ENCODE assay signal across 1 cellular context in the genomic region with DNA sequence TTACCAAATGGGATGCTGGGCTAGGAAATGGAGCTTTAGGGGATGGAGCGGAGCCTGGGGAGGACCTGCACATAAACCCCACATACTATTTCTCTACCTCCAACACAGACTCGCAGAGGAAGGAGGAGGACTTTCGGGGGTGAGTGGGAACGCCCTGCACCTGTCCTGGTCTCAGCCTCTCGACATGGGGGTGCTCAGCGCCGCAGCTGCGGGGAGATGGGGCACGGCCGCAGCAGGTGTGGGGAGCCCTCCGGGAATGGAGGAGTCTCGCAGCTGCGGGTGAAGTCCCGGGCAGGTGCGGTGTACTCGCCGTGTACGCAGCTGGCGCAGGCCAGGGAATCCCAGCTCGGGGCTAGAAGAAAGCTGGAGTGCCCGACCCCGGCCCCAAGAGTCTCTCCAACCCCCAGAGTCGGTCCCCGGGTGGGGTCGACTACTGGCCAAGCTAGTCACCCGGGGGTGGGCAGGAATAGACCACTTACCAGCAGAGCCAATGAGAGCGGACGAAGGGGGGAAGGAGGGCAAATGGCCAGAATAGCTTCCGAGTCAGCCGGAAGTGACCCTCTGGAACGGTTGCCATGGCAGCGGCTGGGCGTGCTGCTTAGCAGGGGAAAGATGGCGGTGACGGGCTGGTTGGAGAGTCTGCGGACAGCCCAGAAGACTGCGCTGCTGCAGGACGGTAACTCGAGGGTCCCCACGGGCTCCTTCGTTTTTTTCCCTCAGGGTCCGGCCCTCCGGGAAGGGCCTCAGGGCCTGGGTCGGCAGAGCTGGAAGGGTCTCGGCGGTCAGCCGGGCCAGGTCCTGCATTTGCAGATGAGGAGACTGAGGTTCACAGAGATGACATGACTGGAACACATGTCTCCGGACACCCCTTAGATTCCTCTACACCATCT.
TF ChIP-seq lines count a peak whose summit lies in the region.

A gene (plus strand): TSS at position 597 of the 890 bp plus-strand sequence. CDS start 16 bp downstream, at position 613.
A gene (minus strand): TSS at position 533 of the 890 bp plus-strand sequence. CDS start 897 bp downstream, outside the sequence.

TF ChIP-seq in HepG2, 621 proteins besides CTCF, POLR2A, EP300 and RAD21 (continued from another document and continues in another):
- TF ChIP-seq, protein P1, sequence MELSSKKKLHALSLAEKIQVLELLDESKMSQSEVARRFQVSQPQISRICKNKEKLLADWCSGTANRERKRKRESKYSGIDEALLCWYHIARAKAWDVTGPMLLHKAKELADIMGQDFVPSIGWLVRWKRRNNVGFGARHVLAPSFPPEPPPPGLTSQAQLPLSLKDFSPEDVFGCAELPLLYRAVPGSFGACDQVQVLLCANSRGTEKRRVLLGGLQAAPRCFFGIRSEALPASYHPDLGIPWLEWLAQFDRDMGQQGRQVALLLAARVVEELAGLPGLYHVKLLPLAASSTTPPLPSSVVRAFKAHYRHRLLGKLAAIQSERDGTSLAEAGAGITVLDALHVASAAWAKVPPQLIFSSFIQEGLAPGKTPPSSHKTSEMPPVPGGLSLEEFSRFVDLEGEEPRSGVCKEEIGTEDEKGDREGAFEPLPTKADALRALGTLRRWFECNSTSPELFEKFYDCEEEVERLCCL (CRISPR knock-in tag; IDR thresholded peaks at IDR 0.05; ENCODE audit: borderline replicate concordance), result no peak
- TF ChIP-seq MEIS2 (CRISPR knock-in tag; IDR thresholded peaks at IDR 0.05) (peak; percentile 13; the same call in 1 of the 2 replicates), ZNF326 (CRISPR knock-in tag; IDR thresholded peaks at IDR 0.05; ENCODE audit: borderline replicate concordance) (no peak), ZNF264 (CRISPR knock-in tag; IDR thresholded peaks at IDR 0.05) (no peak), RNF2 (conservative IDR thresholded peaks at IDR 0.05; ENCODE audit: low read depth) (no peak), ZNF891 (CRISPR knock-in tag; IDR thresholded peaks at IDR 0.05) (no peak), HDAC1 (CRISPR knock-in tag; IDR thresholded peaks at IDR 0.05) (peak; percentile 96), ZNF263 (CRISPR knock-in tag; IDR thresholded peaks at IDR 0.05) (peak; percentile 76), ZNF543 (CRISPR knock-in tag; IDR thresholded peaks at IDR 0.05) (peak; percentile 48; the same call in 1 of the 2 replicates), ZNF564 (CRISPR knock-in tag; IDR thresholded peaks at IDR 0.05) (0 out of 2 replicates have a peak, but pooled peaks have one; percentile 27), ZNF20 (CRISPR knock-in tag; IDR thresholded peaks at IDR 0.05) (no peak), MXI1 (IDR thresholded peaks at IDR 0.05; ENCODE audit: borderline replicate concordance, low read depth, low read length) (peak; percentile 96; the same call in 2 of the 3 replicates), ZFP37 (CRISPR knock-in tag; IDR thresholded peaks at IDR 0.05; ENCODE audit: borderline replicate concordance) (no peak), TARDBP (CRISPR knock-in tag; IDR thresholded peaks at IDR 0.05) (no peak), ZNF138 (CRISPR knock-in tag; IDR thresholded peaks at IDR 0.05; ENCODE audit: low read depth) (peak; percentile 30; the same call in 1 of the 2 replicates), JARID2 (CRISPR knock-in tag; IDR thresholded peaks at IDR 0.05; ENCODE audit: insufficient replicate concordance) (no peak), REXO4 (CRISPR knock-in tag; IDR thresholded peaks at IDR 0.05; ENCODE audit: borderline replicate concordance) (no peak), ZNF556 (CRISPR knock-in tag; IDR thresholded peaks at IDR 0.05; ENCODE audit: borderline replicate concordance) (no peak), ZBTB7B (CRISPR knock-in tag; IDR thresholded peaks at IDR 0.05) (peak; percentile 81), GATA4 (IDR thresholded peaks at IDR 0.05; ENCODE audit: borderline replicate concordance, low read depth) (no peak)
- TF ChIP-seq, protein P2, sequence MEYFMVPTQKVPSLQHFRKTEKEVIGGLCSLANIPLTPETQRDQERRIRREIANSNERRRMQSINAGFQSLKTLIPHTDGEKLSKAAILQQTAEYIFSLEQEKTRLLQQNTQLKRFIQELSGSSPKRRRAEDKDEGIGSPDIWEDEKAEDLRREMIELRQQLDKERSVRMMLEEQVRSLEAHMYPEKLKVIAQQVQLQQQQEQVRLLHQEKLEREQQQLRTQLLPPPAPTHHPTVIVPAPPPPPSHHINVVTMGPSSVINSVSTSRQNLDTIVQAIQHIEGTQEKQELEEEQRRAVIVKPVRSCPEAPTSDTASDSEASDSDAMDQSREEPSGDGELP (IDR thresholded peaks at IDR 0.05; ENCODE audit: borderline replicate concordance, low read depth), result peak; percentile 11; the same call in 1 of the 2 replicates
- TF ChIP-seq, protein P3, sequence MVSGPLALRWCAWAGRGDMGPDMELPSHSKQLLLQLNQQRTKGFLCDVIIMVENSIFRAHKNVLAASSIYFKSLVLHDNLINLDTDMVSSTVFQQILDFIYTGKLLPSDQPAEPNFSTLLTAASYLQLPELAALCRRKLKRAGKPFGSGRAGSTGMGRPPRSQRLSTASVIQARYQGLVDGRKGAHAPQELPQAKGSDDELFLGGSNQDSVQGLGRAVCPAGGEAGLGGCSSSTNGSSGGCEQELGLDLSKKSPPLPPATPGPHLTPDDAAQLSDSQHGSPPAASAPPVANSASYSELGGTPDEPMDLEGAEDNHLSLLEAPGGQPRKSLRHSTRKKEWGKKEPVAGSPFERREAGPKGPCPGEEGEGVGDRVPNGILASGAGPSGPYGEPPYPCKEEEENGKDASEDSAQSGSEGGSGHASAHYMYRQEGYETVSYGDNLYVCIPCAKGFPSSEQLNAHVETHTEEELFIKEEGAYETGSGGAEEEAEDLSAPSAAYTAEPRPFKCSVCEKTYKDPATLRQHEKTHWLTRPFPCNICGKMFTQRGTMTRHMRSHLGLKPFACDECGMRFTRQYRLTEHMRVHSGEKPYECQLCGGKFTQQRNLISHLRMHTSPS (CRISPR knock-in tag; IDR thresholded peaks at IDR 0.05; ENCODE audit: low read depth), result peak; percentile 14; the same call in 1 of the 2 replicates
- TF ChIP-seq, protein P4, sequence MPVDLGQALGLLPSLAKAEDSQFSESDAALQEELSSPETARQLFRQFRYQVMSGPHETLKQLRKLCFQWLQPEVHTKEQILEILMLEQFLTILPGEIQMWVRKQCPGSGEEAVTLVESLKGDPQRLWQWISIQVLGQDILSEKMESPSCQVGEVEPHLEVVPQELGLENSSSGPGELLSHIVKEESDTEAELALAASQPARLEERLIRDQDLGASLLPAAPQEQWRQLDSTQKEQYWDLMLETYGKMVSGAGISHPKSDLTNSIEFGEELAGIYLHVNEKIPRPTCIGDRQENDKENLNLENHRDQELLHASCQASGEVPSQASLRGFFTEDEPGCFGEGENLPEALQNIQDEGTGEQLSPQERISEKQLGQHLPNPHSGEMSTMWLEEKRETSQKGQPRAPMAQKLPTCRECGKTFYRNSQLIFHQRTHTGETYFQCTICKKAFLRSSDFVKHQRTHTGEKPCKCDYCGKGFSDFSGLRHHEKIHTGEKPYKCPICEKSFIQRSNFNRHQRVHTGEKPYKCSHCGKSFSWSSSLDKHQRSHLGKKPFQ (CRISPR knock-in tag; IDR thresholded peaks at IDR 0.05; ENCODE audit: insufficient replicate concordance), result no peak
- TF ChIP-seq, protein P5, sequence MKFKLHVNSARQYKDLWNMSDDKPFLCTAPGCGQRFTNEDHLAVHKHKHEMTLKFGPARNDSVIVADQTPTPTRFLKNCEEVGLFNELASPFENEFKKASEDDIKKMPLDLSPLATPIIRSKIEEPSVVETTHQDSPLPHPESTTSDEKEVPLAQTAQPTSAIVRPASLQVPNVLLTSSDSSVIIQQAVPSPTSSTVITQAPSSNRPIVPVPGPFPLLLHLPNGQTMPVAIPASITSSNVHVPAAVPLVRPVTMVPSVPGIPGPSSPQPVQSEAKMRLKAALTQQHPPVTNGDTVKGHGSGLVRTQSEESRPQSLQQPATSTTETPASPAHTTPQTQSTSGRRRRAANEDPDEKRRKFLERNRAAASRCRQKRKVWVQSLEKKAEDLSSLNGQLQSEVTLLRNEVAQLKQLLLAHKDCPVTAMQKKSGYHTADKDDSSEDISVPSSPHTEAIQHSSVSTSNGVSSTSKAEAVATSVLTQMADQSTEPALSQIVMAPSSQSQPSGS (CRISPR knock-in tag; IDR thresholded peaks at IDR 0.05), result peak; percentile 54; the same call in 1 of the 2 replicates
- TF ChIP-seq, protein P6, sequence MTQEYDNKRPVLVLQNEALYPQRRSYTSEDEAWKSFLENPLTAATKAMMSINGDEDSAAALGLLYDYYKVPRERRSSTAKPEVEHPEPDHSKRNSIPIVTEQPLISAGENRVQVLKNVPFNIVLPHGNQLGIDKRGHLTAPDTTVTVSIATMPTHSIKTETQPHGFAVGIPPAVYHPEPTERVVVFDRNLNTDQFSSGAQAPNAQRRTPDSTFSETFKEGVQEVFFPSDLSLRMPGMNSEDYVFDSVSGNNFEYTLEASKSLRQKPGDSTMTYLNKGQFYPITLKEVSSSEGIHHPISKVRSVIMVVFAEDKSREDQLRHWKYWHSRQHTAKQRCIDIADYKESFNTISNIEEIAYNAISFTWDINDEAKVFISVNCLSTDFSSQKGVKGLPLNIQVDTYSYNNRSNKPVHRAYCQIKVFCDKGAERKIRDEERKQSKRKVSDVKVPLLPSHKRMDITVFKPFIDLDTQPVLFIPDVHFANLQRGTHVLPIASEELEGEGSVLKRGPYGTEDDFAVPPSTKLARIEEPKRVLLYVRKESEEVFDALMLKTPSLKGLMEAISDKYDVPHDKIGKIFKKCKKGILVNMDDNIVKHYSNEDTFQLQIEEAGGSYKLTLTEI (CRISPR knock-in tag; conservative IDR thresholded peaks at IDR 0.05), result no peak
- TF ChIP-seq, protein P7, sequence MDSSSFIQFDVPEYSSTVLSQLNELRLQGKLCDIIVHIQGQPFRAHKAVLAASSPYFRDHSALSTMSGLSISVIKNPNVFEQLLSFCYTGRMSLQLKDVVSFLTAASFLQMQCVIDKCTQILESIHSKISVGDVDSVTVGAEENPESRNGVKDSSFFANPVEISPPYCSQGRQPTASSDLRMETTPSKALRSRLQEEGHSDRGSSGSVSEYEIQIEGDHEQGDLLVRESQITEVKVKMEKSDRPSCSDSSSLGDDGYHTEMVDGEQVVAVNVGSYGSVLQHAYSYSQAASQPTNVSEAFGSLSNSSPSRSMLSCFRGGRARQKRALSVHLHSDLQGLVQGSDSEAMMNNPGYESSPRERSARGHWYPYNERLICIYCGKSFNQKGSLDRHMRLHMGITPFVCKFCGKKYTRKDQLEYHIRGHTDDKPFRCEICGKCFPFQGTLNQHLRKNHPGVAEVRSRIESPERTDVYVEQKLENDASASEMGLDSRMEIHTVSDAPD (CRISPR knock-in tag; IDR thresholded peaks at IDR 0.05), result no peak
- TF ChIP-seq, protein P8, sequence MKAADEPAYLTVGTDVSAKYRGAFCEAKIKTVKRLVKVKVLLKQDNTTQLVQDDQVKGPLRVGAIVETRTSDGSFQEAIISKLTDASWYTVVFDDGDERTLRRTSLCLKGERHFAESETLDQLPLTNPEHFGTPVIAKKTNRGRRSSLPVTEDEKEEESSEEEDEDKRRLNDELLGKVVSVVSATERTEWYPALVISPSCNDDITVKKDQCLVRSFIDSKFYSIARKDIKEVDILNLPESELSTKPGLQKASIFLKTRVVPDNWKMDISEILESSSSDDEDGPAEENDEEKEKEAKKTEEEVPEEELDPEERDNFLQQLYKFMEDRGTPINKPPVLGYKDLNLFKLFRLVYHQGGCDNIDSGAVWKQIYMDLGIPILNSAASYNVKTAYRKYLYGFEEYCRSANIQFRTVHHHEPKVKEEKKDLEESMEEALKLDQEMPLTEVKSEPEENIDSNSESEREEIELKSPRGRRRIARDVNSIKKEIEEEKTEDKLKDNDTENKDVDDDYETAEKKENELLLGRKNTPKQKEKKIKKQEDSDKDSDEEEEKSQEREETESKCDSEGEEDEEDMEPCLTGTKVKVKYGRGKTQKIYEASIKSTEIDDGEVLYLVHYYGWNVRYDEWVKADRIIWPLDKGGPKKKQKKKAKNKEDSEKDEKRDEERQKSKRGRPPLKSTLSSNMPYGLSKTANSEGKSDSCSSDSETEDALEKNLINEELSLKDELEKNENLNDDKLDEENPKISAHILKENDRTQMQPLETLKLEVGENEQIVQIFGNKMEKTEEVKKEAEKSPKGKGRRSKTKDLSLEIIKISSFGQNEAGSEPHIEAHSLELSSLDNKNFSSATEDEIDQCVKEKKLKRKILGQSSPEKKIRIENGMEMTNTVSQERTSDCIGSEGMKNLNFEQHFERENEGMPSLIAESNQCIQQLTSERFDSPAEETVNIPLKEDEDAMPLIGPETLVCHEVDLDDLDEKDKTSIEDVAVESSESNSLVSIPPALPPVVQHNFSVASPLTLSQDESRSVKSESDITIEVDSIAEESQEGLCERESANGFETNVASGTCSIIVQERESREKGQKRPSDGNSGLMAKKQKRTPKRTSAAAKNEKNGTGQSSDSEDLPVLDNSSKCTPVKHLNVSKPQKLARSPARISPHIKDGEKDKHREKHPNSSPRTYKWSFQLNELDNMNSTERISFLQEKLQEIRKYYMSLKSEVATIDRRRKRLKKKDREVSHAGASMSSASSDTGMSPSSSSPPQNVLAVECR (CRISPR knock-in tag; IDR thresholded peaks at IDR 0.05; ENCODE audit: borderline replicate concordance), result peak; percentile 98
- TF ChIP-seq, protein P9, sequence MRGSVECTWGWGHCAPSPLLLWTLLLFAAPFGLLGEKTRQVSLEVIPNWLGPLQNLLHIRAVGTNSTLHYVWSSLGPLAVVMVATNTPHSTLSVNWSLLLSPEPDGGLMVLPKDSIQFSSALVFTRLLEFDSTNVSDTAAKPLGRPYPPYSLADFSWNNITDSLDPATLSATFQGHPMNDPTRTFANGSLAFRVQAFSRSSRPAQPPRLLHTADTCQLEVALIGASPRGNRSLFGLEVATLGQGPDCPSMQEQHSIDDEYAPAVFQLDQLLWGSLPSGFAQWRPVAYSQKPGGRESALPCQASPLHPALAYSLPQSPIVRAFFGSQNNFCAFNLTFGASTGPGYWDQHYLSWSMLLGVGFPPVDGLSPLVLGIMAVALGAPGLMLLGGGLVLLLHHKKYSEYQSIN (CRISPR knock-in tag; IDR thresholded peaks at IDR 0.05; ENCODE audit: borderline replicate concordance), result no peak
- TF ChIP-seq, protein P10, sequence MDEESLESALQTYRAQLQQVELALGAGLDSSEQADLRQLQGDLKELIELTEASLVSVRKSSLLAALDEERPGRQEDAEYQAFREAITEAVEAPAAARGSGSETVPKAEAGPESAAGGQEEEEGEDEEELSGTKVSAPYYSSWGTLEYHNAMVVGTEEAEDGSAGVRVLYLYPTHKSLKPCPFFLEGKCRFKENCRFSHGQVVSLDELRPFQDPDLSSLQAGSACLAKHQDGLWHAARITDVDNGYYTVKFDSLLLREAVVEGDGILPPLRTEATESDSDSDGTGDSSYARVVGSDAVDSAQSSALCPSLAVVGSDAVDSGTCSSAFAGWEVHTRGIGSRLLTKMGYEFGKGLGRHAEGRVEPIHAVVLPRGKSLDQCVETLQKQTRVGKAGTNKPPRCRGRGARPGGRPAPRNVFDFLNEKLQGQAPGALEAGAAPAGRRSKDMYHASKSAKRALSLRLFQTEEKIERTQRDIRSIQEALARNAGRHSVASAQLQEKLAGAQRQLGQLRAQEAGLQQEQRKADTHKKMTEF (CRISPR knock-in tag; IDR thresholded peaks at IDR 0.05), result peak; percentile 75
- TF ChIP-seq, protein P11, sequence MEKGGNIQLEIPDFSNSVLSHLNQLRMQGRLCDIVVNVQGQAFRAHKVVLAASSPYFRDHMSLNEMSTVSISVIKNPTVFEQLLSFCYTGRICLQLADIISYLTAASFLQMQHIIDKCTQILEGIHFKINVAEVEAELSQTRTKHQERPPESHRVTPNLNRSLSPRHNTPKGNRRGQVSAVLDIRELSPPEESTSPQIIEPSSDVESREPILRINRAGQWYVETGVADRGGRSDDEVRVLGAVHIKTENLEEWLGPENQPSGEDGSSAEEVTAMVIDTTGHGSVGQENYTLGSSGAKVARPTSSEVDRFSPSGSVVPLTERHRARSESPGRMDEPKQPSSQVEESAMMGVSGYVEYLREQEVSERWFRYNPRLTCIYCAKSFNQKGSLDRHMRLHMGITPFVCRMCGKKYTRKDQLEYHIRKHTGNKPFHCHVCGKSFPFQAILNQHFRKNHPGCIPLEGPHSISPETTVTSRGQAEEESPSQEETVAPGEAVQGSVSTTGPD (CRISPR knock-in tag; IDR thresholded peaks at IDR 0.05), result no peak
